ENCODE assay signal across 15 cellular contexts in genomic region chr16:67931712-67932461, GRCh38. TPM values are rescaled to one million over a fixed set of nuclear protein-coding genes. Genes with fewer than 3 reads are reported as not detected.
A peak's percentile ranks its signal among the peaks of the same experiment; 100 is the strongest.
DNase-seq lines count a peak whose midpoint lies in the region; ATAC-seq, FAIRE-seq and TF ChIP-seq lines count a peak whose summit lies in the region.
"Had no signal": no experiment of that assay in that cellular context is flagged by ENCODE, and none has a peak within 500 bp of the region (broad histone marks: within the 10 kb centered on the region; RNA-seq: fewer than 3 reads in every experiment).

Gene CTRL (minus strand): TSS chr16:67931862. CDS start chr16:67931852, 10 bp downstream.

- no peak for TF ChIP-seq RAD21 in H1 (IDR thresholded peaks at IDR 0.05 in 1 of 2, conservative IDR thresholded peaks at IDR 0.05 in 1 of 2; ENCODE audit: low read depth in 2 of 2, low read length in 2 of 2)

- 94% methylated on average over 15 of the region's 15 CpGs; no CpG with 5 or more reads in 1 of the 2 experiments for WGBS in H1 (ENCODE audit: extremely low coverage in 1 of 2, insufficient coverage in 1 of 2, insufficient read length in 1 of 2, insufficient replicate concordance in 2 of 2, low coverage in 1 of 2, low lambda C conversion rate in 2 of 2, missing lambda C conversion rate in 1 of 2), 2 experiments
- 43 to 50% methylated on average over 15 of the region's 15 CpGs for WGBS in pancreas, 2 donors

- H3K4me3 ChIP-seq in H1 (ENCODE audit: extremely low read depth in 1 of 4, insufficient read depth in 2 of 4, low read depth in 3 of 4, low read length in 4 of 4): no peak within 1 kb of the TSS
- peak within 1 kb of the TSS; percentile 31 to 43 (median 43) for H3K4me3 ChIP-seq in pancreas
- H3K4me3 ChIP-seq in ascending aorta: no peak within 1 kb of the TSS
- H3K4me3 ChIP-seq in vagina: no peak within 1 kb of the TSS
- H3K4me3 ChIP-seq: dorsolateral prefrontal cortex, tibial artery had no signal

- no peak within 1 kb of the TSS for H3K4me3 Mint-ChIP-seq in activated CD4-positive, alpha-beta T cell treated with anti-CD3 and anti-CD28 coated beads for 36 hours
- no peak within 1 kb of the TSS for H3K4me3 Mint-ChIP-seq in immature natural killer cell

- no peak within 1 kb of the TSS for H3K23ac ChIP-seq in H1 (ENCODE audit: insufficient read length)

- H3K36me3 ChIP-seq in H1 (ENCODE audit: control insufficient read depth in 2 of 4, insufficient read depth in 4 of 4, low read length in 3 of 4) (no peaks in the 10 kb centered on the region; a peak in 2 of 8 replicates), pancreas (peaks cover 0 to 5% (median 0%) of the 10 kb centered on the region in 3 donors), ascending aorta (peaks cover 22 to 30% of the 10 kb centered on the region in 2 donors), vagina (peaks cover 0 to 20% of the 10 kb centered on the region in 2 donors)

- H3K4me1 Mint-ChIP-seq in activated CD4-positive, alpha-beta T cell treated with anti-CD3 and anti-CD28 coated beads for 36 hours: peaks cover 17% of the 10 kb centered on the region
- peaks cover 26 to 28% of the 10 kb centered on the region in 2 donors for H3K4me1 Mint-ChIP-seq in immature natural killer cell

- H4K8ac ChIP-seq in H1 (ENCODE audit: extremely low read depth, insufficient read depth, low read length): no peak within 1 kb of the TSS

- H3K4me2 ChIP-seq in H1 (ENCODE audit: insufficient read depth in 1 of 2, low read depth in 2 of 2, low read length in 2 of 2): no peak within 1 kb of the TSS

- H3K9ac ChIP-seq in H1 (replicated peaks in 1 of 4; ENCODE audit: extremely low read depth in 1 of 4, low read depth in 3 of 4, low read length in 3 of 4): no peak within 1 kb of the TSS

- H2AK5ac ChIP-seq in H1 (ENCODE audit: low read depth, low read length): no peak within 1 kb of the TSS

- H4K91ac ChIP-seq in H1 (replicated peaks; ENCODE audit: insufficient read length, low read length): no peak within 1 kb of the TSS

- H2BK12ac ChIP-seq in H1 (ENCODE audit: low read depth, low read length): no peak within 1 kb of the TSS

- H3K27ac ChIP-seq in H1 (ENCODE audit: low read depth, low read length): no peak within 1 kb of the TSS
- peak within 1 kb of the TSS; percentile 33 to 80 (median 74) for H3K27ac ChIP-seq in pancreas
- H3K27ac ChIP-seq in ascending aorta: no peak within 1 kb of the TSS
- no peak within 1 kb of the TSS for H3K27ac ChIP-seq in vagina
- H3K27ac ChIP-seq: tibial artery had no signal

- no peak within 1 kb of the TSS for H2BK15ac ChIP-seq in H1 (ENCODE audit: low read length)

- H3K79me2 ChIP-seq in H1 (ENCODE audit: control insufficient read depth in 1 of 2, insufficient read depth in 2 of 2, low read length in 2 of 2): no peaks in the 10 kb centered on the region

- no peak within 1 kb of the TSS for H3K4ac ChIP-seq in H1 (replicated peaks; ENCODE audit: insufficient read length, low read depth, low read length)

- H3K27ac Mint-ChIP-seq in activated CD4-positive, alpha-beta T cell treated with anti-CD3 and anti-CD28 coated beads for 36 hours: no peak within 1 kb of the TSS
- H3K27ac Mint-ChIP-seq in immature natural killer cell: peak within 1 kb of the TSS in 3 of 6 donors; percentile 39 to 61 (median 46)

- POLR2A ChIA-PET in activated CD4-positive, alpha-beta T cell treated with anti-CD3 and anti-CD28 coated beads for 36 hours (lab: Charles Lee): interaction anchor here (0.6 to 1.1 kb wide), 2 partner anchors 31 to 268 kb away, joined by 5 to 9 read pairs; no protein-coding TSS in a partner anchor
- POLR2A ChIA-PET in H1 (lab: Charles Lee; ENCODE audit: partially characterized antibody): interaction anchor here (1.1 to 7.5 kb wide), 6 partner anchors 9 to 48 kb away, joined by 4 to 43 read pairs (median 4); partner anchors contain the start of genes LCAT, NRN1L and PSKH1

- TF ChIP-seq EP300 in H1 (IDR thresholded peaks at IDR 0.05; ENCODE audit: borderline replicate concordance in 1 of 2, low read depth in 2 of 2, low read length in 2 of 2): no peak

- H3K23me2 ChIP-seq in H1 (ENCODE audit: low read depth, low read length): peaks cover 15% of the 10 kb centered on the region

- no peaks in the 10 kb centered on the region for H3K9me3 Mint-ChIP-seq in activated CD4-positive, alpha-beta T cell treated with anti-CD3 and anti-CD28 coated beads for 36 hours (ENCODE audit: low read depth)
- H3K9me3 Mint-ChIP-seq in immature natural killer cell: no peaks in the 10 kb centered on the region

- no peak within 1 kb of the TSS for H2BK120ac ChIP-seq in H1 (replicated peaks; ENCODE audit: low read depth, low read length)

- ATAC-seq in activated CD4-positive, alpha-beta T cell treated with anti-CD3 and anti-CD28 coated beads for 36 hours: no peak
- ATAC-seq in pancreas: peak in 3 of 4 donors; percentile 12 to 29 (median 26)

- intact Hi-C loops in activated CD4-positive, alpha-beta T cell treated with anti-CD3 and anti-CD28 coated beads for 36 hours (cut with DNase I, micrococcal nuclease): no loop called here
- intact Hi-C loops in pancreas (cut with DNase I): loop anchor here in 2 of 3 donors (5.0 to 10.0 kb wide), 4 partner anchors 35 to 407 kb away; partner anchors contain the start of genes NRN1L (in 1 of the 2) and RIPOR1 (in 1 of the 2)
- intact Hi-C loops in ascending aorta (cut with DNase I): loop anchor here (10.0 kb wide), 1 partner anchor 207 kb away; no protein-coding TSS in a partner anchor
- intact Hi-C loops in vagina (cut with DNase I): loop anchor here (5.0 kb wide), 1 partner anchor 115 kb away; no protein-coding TSS in a partner anchor

- no peak for TF ChIP-seq POLR2A in H1 (IDR thresholded peaks at IDR 0.05; ENCODE audit: control extremely low read depth in 1 of 2, low read depth in 2 of 2, low read length in 2 of 2)
- no peak for TF ChIP-seq POLR2A in vagina (IDR thresholded peaks at IDR 0.05)

- H3K36me3 Mint-ChIP-seq in activated CD4-positive, alpha-beta T cell treated with anti-CD3 and anti-CD28 coated beads for 36 hours (ENCODE audit: low read depth): peaks cover 44% of the 10 kb centered on the region
- H3K36me3 Mint-ChIP-seq in immature natural killer cell: peaks cover 0 to 15% (median 11%) of the 10 kb centered on the region in 3 donors

- no peaks in the 10 kb centered on the region for H3K9me3 ChIP-seq in H1 (ENCODE audit: insufficient read depth in 2 of 2, low read depth in 1 of 2, low read length in 1 of 2)
- H3K9me3 ChIP-seq in pancreas: no peaks in the 10 kb centered on the region
- H3K9me3 ChIP-seq in ascending aorta: no peaks in the 10 kb centered on the region
- H3K9me3 ChIP-seq in vagina: no peaks in the 10 kb centered on the region
- H3K9me3 ChIP-seq: tibial artery had no signal

- peak; percentile 4 for DNase-seq in activated CD4-positive, alpha-beta T cell treated with anti-CD3 and anti-CD28 coated beads for 36 hours
- DNase-seq in activated CD4-positive, alpha-beta T cell treated with anti-CD3 and anti-CD28 coated beads for 48 hours: no peak
- peak; percentile 4 for DNase-seq in RPMI8226
- no peak for DNase-seq in H1 (ENCODE audit: low read depth in 1 of 2, low spot score in 2 of 2)
- DNase-seq in pancreas: peak in 5 of 6 donors; percentile 85 to 93 (median 86)
- DNase-seq in ascending aorta (ENCODE audit: low spot score in 2 of 2): no peak
- no peak for DNase-seq in immature natural killer cell
- no peak for DNase-seq in vagina (ENCODE audit: extremely low spot score in 2 of 2)
- DNase-seq: DMS53, dorsolateral prefrontal cortex, small intestine, SW 1271, tibial artery had no signal

- peaks cover 3 to 22% of the 10 kb centered on the region in 2 experiments for H4K20me1 ChIP-seq in H1 (replicated peaks in 1 of 2; ENCODE audit: control insufficient read depth in 1 of 2, insufficient read depth in 2 of 2, low read length in 2 of 2)

- H3K27me3 ChIP-seq in H1 (replicated peaks in 1 of 4; ENCODE audit: control insufficient read depth in 3 of 4, extremely low read depth in 1 of 4, insufficient read depth in 3 of 4, low read length in 3 of 4) (no peaks in the 10 kb centered on the region), pancreas (no peaks in the 10 kb centered on the region), ascending aorta (no peaks in the 10 kb centered on the region), vagina (no peaks in the 10 kb centered on the region)
- H3K27me3 ChIP-seq: dorsolateral prefrontal cortex, tibial artery had no signal

- TF ChIP-seq CTCF in H1 (IDR thresholded peaks at IDR 0.05; ENCODE audit: control extremely low read depth in 1 of 3, insufficient read depth in 1 of 3, low read depth in 1 of 3, low read length in 3 of 3) (peak in 2 of 3 experiments; percentile 8 to 43; a peak in 1 of 4 replicates), pancreas (IDR thresholded peaks at IDR 0.05) (peak in 1 of 4 donors; percentile 8), ascending aorta (IDR thresholded peaks at IDR 0.05) (no peak), vagina (IDR thresholded peaks at IDR 0.05) (no peak)

- H3K27me3 Mint-ChIP-seq in activated CD4-positive, alpha-beta T cell treated with anti-CD3 and anti-CD28 coated beads for 36 hours: no peaks in the 10 kb centered on the region
- H3K27me3 Mint-ChIP-seq in immature natural killer cell (ENCODE audit: low read depth in 3 of 3): peaks cover 6 to 18% (median 9%) of the 10 kb centered on the region in 3 donors

- no peak for FAIRE-seq in H1 (lab: Jason Lieb, UNC)
- FAIRE-seq in pancreas (lab: Jason Lieb, UNC): no peak
- FAIRE-seq: A204.1, H54, small intestine had no signal

- peaks cover 4% of the 10 kb centered on the region; the same call in 1 of the 2 replicates for H3K79me1 ChIP-seq in H1 (ENCODE audit: low read depth, low read length)

- no peak within 1 kb of the TSS for H2BK20ac ChIP-seq in H1 (ENCODE audit: low read length)

- no peak within 1 kb of the TSS for H2AFZ ChIP-seq in H1 (ENCODE audit: low read length)

- H3K14ac ChIP-seq in H1 (ENCODE audit: insufficient read length): no peak within 1 kb of the TSS

- no peak within 1 kb of the TSS for H4K5ac ChIP-seq in H1 (ENCODE audit: insufficient read length, low read depth, low read length)

- H3K56ac ChIP-seq in H1 (replicated peaks; ENCODE audit: insufficient read length, low read depth, low read length): no peak within 1 kb of the TSS

- H3K4me1 ChIP-seq in H1 (replicated peaks in 1 of 4; ENCODE audit: control insufficient read depth in 3 of 4, insufficient read depth in 4 of 4, low read length in 3 of 4) (peaks cover 0 to 11% (median 7%) of the 10 kb centered on the region in 4 experiments; a peak in 5 of 7 replicates), pancreas (peaks cover 0 to 16% (median 8%) of the 10 kb centered on the region in 3 donors), ascending aorta (peaks cover 3 to 13% of the 10 kb centered on the region in 2 donors), vagina (peaks cover 23% of the 10 kb centered on the region)

- CTCF ChIA-PET in activated CD4-positive, alpha-beta T cell treated with anti-CD3 and anti-CD28 coated beads for 36 hours (lab: Charles Lee): interaction anchor here (0.7 to 3.9 kb wide), 6 partner anchors 19 to 116 kb away, joined by 3 to 20 read pairs (median 3); partner anchors contain the start of gene NRN1L
- CTCF ChIA-PET in H1 (lab: Charles Lee; ENCODE audit: partially characterized antibody): interaction anchor here (0.8 to 27.1 kb wide), 17 partner anchors 10 to 306 kb away, joined by 3 to 623 read pairs (median 3); partner anchors contain the start of genes EDC4, LCAT, NRN1L and PSKH1

- 0 out of 2 replicates have a peak within 1 kb of the TSS, but pooled peaks have one; percentile 2 for H2BK5ac ChIP-seq in H1 (ENCODE audit: low read depth, low read length)

- no peak within 1 kb of the TSS for H3K18ac ChIP-seq in H1 (ENCODE audit: extremely low read depth, low read length)

RNA-seq across cellular contexts. Expression of gene CTRL, which starts in this region (rescaled TPM):
- total RNA-seq in activated CD4-positive, alpha-beta T cell treated with anti-CD3 and anti-CD28 coated beads for 36 hours: 1 to 10 TPM; 2.5 to 3.5 TPM
- total RNA-seq in H1 (2021; fragmentation: NEBNext Ultra II Directional; extraction: Animal tissue kit (Norgen Biotek cat#: 25700)): 1.7 and 5.0 TPM in 2 replicates
- polyA plus RNA-seq in H1 (2011; rRNA removed) (4.0 and 4.2 TPM in 2 replicates), pancreas (100 to 1,000 TPM; 580 to 609 TPM), immature natural killer cell (1 to 10 TPM in 2 of 3 donors, under 1 TPM in 1; 0.59 to 2.9 (median 2.0) TPM)
- polyA plus RNA-seq in H1 (2011; cell fraction: cytosol; rRNA removed): 2.6 TPM
- polyA plus RNA-seq in H1 (2011; cell fraction: nucleus; rRNA removed): 5.7 TPM
- polyA plus RNA-seq in H1 (2012, experiment 1 of 2): 3.4 to 4.9 TPM (median 3.9 TPM) in 4 replicates
- 5.9 TPM for polyA plus RNA-seq in H1 (2012, experiment 2 of 2)
- polyA plus RNA-seq in H1 (2013, experiment 1 of 2): 1.9 TPM
- polyA plus RNA-seq in H1 (2013, experiment 2 of 2): 1.7 TPM
- 1.3 and 1.5 TPM in 2 replicates for polyA minus RNA-seq in H1 (2011; rRNA and poly(A)+ RNA removed)
- polyA minus RNA-seq in H1 (2011; cell fraction: cytosol; rRNA and poly(A)+ RNA removed): 1.0 TPM
- polyA minus RNA-seq in H1 (2011; cell fraction: nucleus; rRNA and poly(A)+ RNA removed): 0.90 TPM
- total RNA-seq in pancreas (1,000 to 10,000 TPM in 2 of 6 donors, 100 to 1,000 TPM in 4; 559 to 2,165 (median 815) TPM), ascending aorta (0.43 TPM), vagina (3.2 TPM)

Comparison
In these comparisons a context has a peak if more than half of its experiments do, and no peak if none do; other contexts are left out.
1. RNA of gene CTRL (total RNA-seq): 559 to 2,165 TPM in pancreas; 2.5 to 3.5 TPM in activated CD4-positive, alpha-beta T cell treated with anti-CD3 and anti-CD28 coated beads for 36 hours, 3.2 TPM in vagina (single experiment), 1.7 to 5.0 TPM in H1 and 0.43 TPM in ascending aorta (single experiment); every median in the first group is over 10 times any median in the second.
2. RNA of gene CTRL (polyA plus RNA-seq): 580 to 609 TPM in pancreas; 1.7 to 5.9 TPM in H1 and 0.59 to 2.9 TPM in immature natural killer cell; every median in the first group is over 10 times any median in the second.
3. DNase-seq: peak in activated CD4-positive, alpha-beta T cell treated with anti-CD3 and anti-CD28 coated beads for 36 hours (single experiment), RPMI8226 (single experiment) and pancreas (5 of 6); none in activated CD4-positive, alpha-beta T cell treated with anti-CD3 and anti-CD28 coated beads for 48 hours (single experiment), H1 (0 of 2), ascending aorta (0 of 2), immature natural killer cell (0 of 3) and vagina (0 of 2).
4. H3K27ac ChIP-seq: peak in pancreas (4 of 4); none in H1 (single experiment), ascending aorta (0 of 2) and vagina (single experiment).
5. H3K4me3 ChIP-seq: peak in pancreas (4 of 4); none in H1 (0 of 4), ascending aorta (0 of 2) and vagina (0 of 2).
6. CTCF ChIP-seq: peak in H1 (2 of 3); none in ascending aorta (0 of 3) and vagina (0 of 3).
7. intact Hi-C loops: an anchor here in pancreas (5.0 to 10.0 kb wide), ascending aorta (10.0 kb wide) and vagina (5.0 kb wide); none called in activated CD4-positive, alpha-beta T cell treated with anti-CD3 and anti-CD28 coated beads for 36 hours.